8 cellular contexts compared by ENCODE assay signal in the genomic region with DNA sequence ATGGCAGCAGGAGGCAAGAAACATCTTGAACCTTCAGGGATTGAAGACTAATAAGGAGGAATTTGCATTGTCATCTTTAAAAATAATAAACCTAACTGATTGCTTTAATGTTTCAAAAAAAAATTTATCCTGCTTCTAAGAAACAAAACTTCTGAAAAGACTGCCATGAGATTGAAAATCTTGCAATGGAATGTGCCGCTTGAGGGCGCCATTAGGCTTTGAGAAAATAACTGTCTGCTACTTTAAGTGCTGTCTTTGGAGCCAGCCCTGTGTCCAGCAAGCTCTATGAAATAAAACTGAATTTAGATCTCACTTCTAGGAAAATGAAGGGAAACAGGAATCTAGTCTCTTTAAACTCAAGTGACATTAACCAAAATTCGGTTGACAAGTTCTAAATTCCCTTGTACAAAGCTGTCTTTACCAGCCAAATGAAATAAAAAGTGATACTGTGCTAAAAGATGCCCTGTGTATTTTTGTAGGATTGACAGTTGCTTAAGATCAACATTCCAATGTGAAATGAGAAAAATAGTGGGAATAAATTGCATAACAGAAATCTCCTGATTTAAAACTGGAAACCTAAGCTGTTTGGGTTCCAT.
DNase-seq lines count a peak whose midpoint lies in the region; ATAC-seq, FAIRE-seq and TF ChIP-seq lines count a peak whose summit lies in the region.

No MANE protein-coding gene starts in this region.

- no peaks in the 10 kb centered on the region for H3K9me3 ChIP-seq in A549
- H3K9me3 ChIP-seq in OCI-LY1 (ENCODE audit: low read length) = no peaks in the 10 kb centered on the region
- no peaks in the 10 kb centered on the region for H3K9me3 ChIP-seq in fibroblast of lung (ENCODE audit: control insufficient read depth, insufficient read depth, low read depth, low read length)
- H3K9me3 ChIP-seq in upper lobe of right lung = no peaks in the 10 kb centered on the region

- POLR2A ChIA-PET in A549 (lab: Yijun Ruan, JAX) = interaction anchor here (1.5 kb wide), 1 partner anchor 254 kb away, joined by 9 read pairs; a partner anchor contains a TSS

- no peak for TF ChIP-seq POLR2A in A549 (IDR thresholded peaks at IDR 0.05; ENCODE audit: low read length)

- no peak overlapping the region for H3K4me3 ChIP-seq in A549
- no peak overlapping the region for H3K4me3 ChIP-seq in GM12864 (ENCODE audit: low read depth, low read length)
- no peak overlapping the region for H3K4me3 ChIP-seq in OCI-LY1 (ENCODE audit: low read depth, low read length, poor library complexity, severe bottlenecking)
- H3K4me3 ChIP-seq in fibroblast of lung (replicated peaks in 1 of 4; ENCODE audit: control extremely low read depth in 1 of 4, insufficient read depth in 1 of 4, low read depth in 3 of 4, low read length in 4 of 4) = no peak overlapping the region
- H3K4me3 ChIP-seq in upper lobe of right lung = no peak overlapping the region

- H3K27ac ChIP-seq in A549 (no peak overlapping the region), OCI-LY1 (ENCODE audit: low read depth, low read length, poor library complexity, severe bottlenecking) (no peak overlapping the region), fibroblast of lung (ENCODE audit: insufficient read depth, low read length) (no peak overlapping the region), upper lobe of right lung (no peak overlapping the region)

- H3F3A ChIP-seq in OCI-LY1 (ENCODE audit: insufficient read depth, low read length) = no peaks in the 10 kb centered on the region

- H4K20me1 ChIP-seq in OCI-LY1 (ENCODE audit: insufficient read depth, low read length) (no peaks in the 10 kb centered on the region), fibroblast of lung (ENCODE audit: control insufficient read depth, extremely low read depth, insufficient read depth, low read length) (no peaks in the 10 kb centered on the region)

- DNase-seq in A549 (ENCODE audit: low read depth in 1 of 2, low spot score in 1 of 2) (peak; percentile 42 to 56), GM12864 (ENCODE audit: low read depth) (peak; percentile 10), activated T-cell treated with anti-CD3 and anti-CD28 coated beads for 48 hours (ENCODE audit: low read depth) (peak; percentile 58), fibroblast of lung (ENCODE audit: low read depth in 2 of 2) (peak; percentile 61 to 83), omental fat pad (ENCODE audit: low spot score) (peak; percentile 58), upper lobe of right lung (no peak)

- H3K4me2 ChIP-seq in A549 (no peak overlapping the region), OCI-LY1 (ENCODE audit: low read length) (no peak overlapping the region), fibroblast of lung (ENCODE audit: extremely low read depth, insufficient read depth, low read length) (no peak overlapping the region)

- peak; percentile 70 for TF ChIP-seq CTCF in A549 (IDR thresholded peaks at IDR 0.05)
- TF ChIP-seq CTCF in GM12864 (IDR thresholded peaks at IDR 0.05; ENCODE audit: low read depth, low read length, missing control alignments) = peak; percentile 57
- peak; percentile 73 for TF ChIP-seq CTCF in OCI-LY1 (IDR thresholded peaks at IDR 0.05; ENCODE audit: low read length)
- TF ChIP-seq CTCF in fibroblast of lung (conservative IDR thresholded peaks at IDR 0.05 in 1 of 2, IDR thresholded peaks at IDR 0.05 in 1 of 2; ENCODE audit: low read depth in 1 of 2, low read length in 2 of 2) = peak; percentile 74 to 75
- no peak for TF ChIP-seq CTCF in omental fat pad (IDR thresholded peaks at IDR 0.05)
- TF ChIP-seq CTCF in upper lobe of right lung (IDR thresholded peaks at IDR 0.05) = peak; percentile 69

- intact Hi-C loops in upper lobe of right lung (cut with DNase I) = loop anchor here (10.0 kb wide), 1 partner anchor 239 kb away; no protein-coding TSS in a partner anchor

- H3K9me2 ChIP-seq in OCI-LY1 (ENCODE audit: low read depth, low read length) = no peaks in the 10 kb centered on the region

- H3K4me1 ChIP-seq in A549 (no peaks in the 10 kb centered on the region), OCI-LY1 (ENCODE audit: insufficient read depth, low read length, severe bottlenecking) (no peaks in the 10 kb centered on the region), fibroblast of lung (ENCODE audit: control insufficient read depth, extremely low read depth, insufficient read depth, low read length) (peaks cover 13% of the 10 kb centered on the region), upper lobe of right lung (no peaks in the 10 kb centered on the region)

- H3K36me3 ChIP-seq in OCI-LY1 (ENCODE audit: insufficient read depth, low read length) (no peaks in the 10 kb centered on the region), fibroblast of lung (ENCODE audit: control insufficient read depth, insufficient read depth, low read length) (no peaks in the 10 kb centered on the region), upper lobe of right lung (no peaks in the 10 kb centered on the region)

- CTCF ChIA-PET in A549 (lab: Yijun Ruan, JAX) = interaction anchor here (0.6 to 10.1 kb wide), 21 partner anchors 9 to 262 kb away, joined by 3 to 83 read pairs (median 5); a partner anchor contains a TSS

- H3K79me2 ChIP-seq in OCI-LY1 (ENCODE audit: insufficient read depth, low read length) = no peaks in the 10 kb centered on the region
- no peaks in the 10 kb centered on the region for H3K79me2 ChIP-seq in fibroblast of lung (ENCODE audit: control insufficient read depth, insufficient read depth, low read length)

- H2AFZ ChIP-seq in OCI-LY1 (ENCODE audit: low read length) = no peak overlapping the region
- H2AFZ ChIP-seq in fibroblast of lung (ENCODE audit: low read length) = no peak overlapping the region

- H3K9ac ChIP-seq in OCI-LY1 (ENCODE audit: low read length) (no peak overlapping the region), fibroblast of lung (ENCODE audit: insufficient read depth, low read length) (no peak overlapping the region)

- no peaks in the 10 kb centered on the region for H3K27me3 ChIP-seq in OCI-LY1 (ENCODE audit: insufficient read depth, low read length)
- H3K27me3 ChIP-seq in fibroblast of lung (ENCODE audit: control insufficient read depth, insufficient read depth, low read length) = no peaks in the 10 kb centered on the region
- H3K27me3 ChIP-seq in upper lobe of right lung = no peaks in the 10 kb centered on the region

- WGBS in A549 (ENCODE audit: missing lambda C conversion rate) = 1% methylated on average over 3 of the region's 3 CpGs

- peak in 1 of 2 experiments; percentile 73; a peak in 3 of 6 replicates for ATAC-seq in A549
- ATAC-seq in omental fat pad (ENCODE audit: low FRiP score) = no peak
- peak; percentile 42 for ATAC-seq in upper lobe of right lung
- ATAC-seq in HG03196 (IDR thresholded peaks at IDR 0.05; ENCODE audit: unreplicated experiment) = no peak

- TF ChIP-seq EP300 in A549 (IDR thresholded peaks at IDR 0.05) = no peak

- peak; percentile 74 to 79 for TF ChIP-seq RAD21 in A549 (conservative IDR thresholded peaks at IDR 0.05 in 1 of 2, IDR thresholded peaks at IDR 0.05 in 1 of 2)

- no peak for FAIRE-seq in A549 (lab: Jason Lieb, UNC)

TF ChIP-seq in A549, 52 proteins besides CTCF, POLR2A, EP300 and RAD21:
- TF ChIP-seq MAFK (IDR thresholded peaks at IDR 0.05; ENCODE audit: partially characterized antibody) (peak; percentile 48), SMC3 (IDR thresholded peaks at IDR 0.05) (peak; percentile 67), KDM1A (IDR thresholded peaks at IDR 0.05; ENCODE audit: low read depth) (no peak), HEYL (CRISPR knock-in tag; IDR thresholded peaks at IDR 0.05) (no peak)

Comparison
In these comparisons a context has a peak if more than half of its experiments do, and no peak if none do; other contexts are left out.
1. CTCF ChIP-seq: peak in A549 (single experiment), GM12864 (single experiment), OCI-LY1 (single experiment), fibroblast of lung (2 of 2) and upper lobe of right lung (single experiment); none in omental fat pad (0 of 3).